In genomic region chr1:87682565-87682964, GRCh38 we compare ENCODE assay signal across 22 cellular contexts.
"Had no signal": no experiment of that assay in that cellular context is flagged by ENCODE, and none has a peak within 500 bp of the region (broad histone marks: within the 10 kb centered on the region; RNA-seq: fewer than 3 reads in every experiment).

No MANE protein-coding gene starts in this region.

- DNase-seq: activated CD8-positive, alpha-beta memory T cell treated with anti-CD3 and anti-CD28 coated beads for 24 hours; activated CD8-positive, alpha-beta memory T cell treated with anti-CD3 and anti-CD28 coated beads, Interleukin-2, amount 50 U/mL, for 4 hours; activated naive CD4-positive, alpha-beta T cell; activated naive CD8-positive, alpha-beta T cell treated with anti-CD3 and anti-CD28 coated beads for 36 hours; activated T-cell treated with anti-CD3 and anti-CD28 coated beads, Interleukin-2, amount 50 U/mL, for 24 hours; effector memory CD4-positive, alpha-beta T cell; glutamatergic neuron; left ventricle myocardium superior; mammary epithelial cell; nephron progenitor cell; nucleus accumbens; small intestine; stimulated activated CD4-positive, alpha-beta T cell treated with anti-CD3 and anti-CD28 coated beads, Interleukin-2, amount 100 ng/mL, for 24 hours; stomach; trophoblast cell; uterus had no signal

- H3K27ac ChIP-seq: esophagus muscularis mucosa, uterus had no signal

- H3K36me3 Mint-ChIP-seq: activated naive CD8-positive, alpha-beta T cell treated with anti-CD3 and anti-CD28 coated beads for 36 hours; stimulated activated memory B cell treated with anti-CD40 and anti-IgM and Interleukin-4, amounts not matched to agents 10 μg/mL and 1 μg/mL and 100 μg/mL, for 72 hours had no signal

- H3K27me3 Mint-ChIP-seq: activated T-cell treated with anti-CD3 and anti-CD28 coated beads, Interleukin-2, amount 50 U/mL, for 24 hours; activated T-helper 17 cell treated with anti-CD3 and anti-CD28 coated beads, Interleukin-2, amount 50 U/mL, for 72 hours; stimulated activated memory B cell treated with anti-CD40 and anti-IgM and Interleukin-4, amounts not matched to agents 10 μg/mL and 1 μg/mL and 100 μg/mL, for 72 hours had no signal

- H3K4me1 Mint-ChIP-seq: activated naive CD8-positive, alpha-beta T cell treated with anti-CD3 and anti-CD28 coated beads for 36 hours; activated T-helper 17 cell treated with anti-CD3 and anti-CD28 coated beads, Interleukin-2, amount 50 U/mL, for 72 hours; central memory CD8-positive, alpha-beta T cell had no signal

- H3K79me2 ChIP-seq: hepatocyte had no signal

- H3K4me3 ChIP-seq: esophagus muscularis mucosa, hepatocyte, stomach, uterus had no signal

- H3K27ac Mint-ChIP-seq: activated naive CD8-positive, alpha-beta T cell treated with anti-CD3 and anti-CD28 coated beads for 36 hours; activated T-cell treated with anti-CD3 and anti-CD28 coated beads, Interleukin-2, amount 50 U/mL, for 24 hours; activated T-helper 17 cell treated with anti-CD3 and anti-CD28 coated beads, Interleukin-2, amount 50 U/mL, for 72 hours; nephron progenitor cell had no signal

- H3K36me3 ChIP-seq: esophagus muscularis mucosa, stomach, uterus had no signal

- H3K9me3 ChIP-seq: stomach, uterus had no signal

- H3K4me1 ChIP-seq: uterus had no signal

- H3K27me3 ChIP-seq: esophagus muscularis mucosa, hepatocyte, stomach, uterus had no signal

- H3K4me3 Mint-ChIP-seq: activated naive CD8-positive, alpha-beta T cell treated with anti-CD3 and anti-CD28 coated beads for 36 hours; activated T-cell treated with anti-CD3 and anti-CD28 coated beads, Interleukin-2, amount 50 U/mL, for 24 hours; activated T-helper 17 cell treated with anti-CD3 and anti-CD28 coated beads, Interleukin-2, amount 50 U/mL, for 72 hours; central memory CD8-positive, alpha-beta T cell; nephron progenitor cell; stimulated activated memory B cell treated with anti-CD40 and anti-IgM and Interleukin-4, amounts not matched to agents 10 μg/mL and 1 μg/mL and 100 μg/mL, for 72 hours had no signal

- ATAC-seq: activated T-helper 17 cell treated with anti-CD3 and anti-CD28 coated beads, Interleukin-2, amount 50 U/mL, for 72 hours; left ventricle myocardium superior; sciatic nerve; stimulated activated memory B cell treated with anti-CD40 and anti-IgM and Interleukin-4, amounts not matched to agents 10 μg/mL and 1 μg/mL and 100 μg/mL, for 72 hours had no signal

- H3K9me3 Mint-ChIP-seq: activated naive CD8-positive, alpha-beta T cell treated with anti-CD3 and anti-CD28 coated beads for 36 hours; activated T-cell treated with anti-CD3 and anti-CD28 coated beads, Interleukin-2, amount 50 U/mL, for 24 hours; activated T-helper 17 cell treated with anti-CD3 and anti-CD28 coated beads, Interleukin-2, amount 50 U/mL, for 72 hours; central memory CD8-positive, alpha-beta T cell; stimulated activated memory B cell treated with anti-CD40 and anti-IgM and Interleukin-4, amounts not matched to agents 10 μg/mL and 1 μg/mL and 100 μg/mL, for 72 hours had no signal
